Comparison of ENCODE assay signal across 9 cellular contexts in the genomic region with DNA sequence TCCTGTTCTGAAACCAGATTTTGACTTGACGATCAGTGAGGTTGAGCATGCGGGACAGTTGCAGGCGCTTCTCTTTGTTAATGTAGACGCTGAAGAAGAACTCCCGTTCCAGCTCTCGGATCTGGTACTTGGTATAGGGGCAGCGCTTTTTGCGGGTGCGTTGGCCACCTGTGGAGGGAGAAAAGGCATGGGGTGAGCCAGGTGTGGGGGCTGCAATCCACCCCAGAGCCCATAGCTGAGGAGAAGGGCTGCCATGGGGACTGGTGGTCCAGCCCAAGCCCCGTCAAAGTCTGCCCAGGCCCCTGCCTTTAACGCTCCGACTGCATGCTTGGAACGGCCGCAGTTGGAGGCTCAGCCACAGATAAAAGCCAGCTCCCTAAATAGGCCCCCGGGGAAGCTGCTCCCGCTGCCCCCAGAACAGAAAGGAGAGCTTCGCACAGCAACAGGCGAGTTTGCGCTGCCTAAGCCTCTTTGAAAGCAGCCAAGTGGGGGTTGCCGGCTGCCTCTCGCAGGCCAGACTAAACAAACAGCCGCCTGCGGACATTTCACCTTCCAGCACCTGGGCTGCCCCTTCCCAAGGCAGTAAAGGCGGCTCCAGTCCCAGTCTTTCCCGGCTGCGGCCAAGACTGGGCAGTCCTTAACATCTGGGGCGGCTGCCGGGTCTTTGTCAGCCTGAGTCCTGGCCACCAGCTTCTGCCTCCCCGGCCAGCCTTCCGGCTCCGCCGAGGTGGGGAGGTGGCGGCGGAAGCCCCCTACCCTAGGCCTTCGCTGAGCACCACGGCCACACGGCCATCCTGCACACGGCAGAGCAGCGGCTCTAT. TPM values are rescaled to one million over a fixed set of nuclear protein-coding genes. Genes with fewer than 3 reads are reported as not detected.
A peak's percentile ranks its signal among the peaks of the same experiment; 100 is the strongest.
DNase-seq lines count a peak whose midpoint lies in the region; ATAC-seq and TF ChIP-seq lines count a peak whose summit lies in the region.
"Had no signal": no experiment of that assay in that cellular context is flagged by ENCODE, and none has a peak within 500 bp of the region (broad histone marks: within the 10 kb centered on the region; RNA-seq: fewer than 3 reads in every experiment).

No MANE protein-coding gene starts in this region.

- H3K4me1 Mint-ChIP-seq in endodermal cell = peaks cover 19% of the 10 kb centered on the region

- TF ChIP-seq POLR2A in NB4 (IDR thresholded peaks at IDR 0.05; ENCODE audit: extremely low read depth, insufficient read length) = no peak

- H3K4me1 ChIP-seq in endodermal cell (ENCODE audit: control insufficient read depth, insufficient read depth, low read length) (peaks cover 6% of the 10 kb centered on the region), psoas muscle (peaks cover 29% of the 10 kb centered on the region)

- WGBS in endodermal cell (ENCODE audit: insufficient coverage in 1 of 2, insufficient read length in 1 of 2), 2 experiments = 3 to 17% methylated on average over 12 to 37 of the region's 39 CpGs
- 58 to 66% (median 60%) methylated on average over 39 of the region's 39 CpGs for WGBS in psoas muscle, 3 donors

- H3K27me3 Mint-ChIP-seq in endodermal cell (ENCODE audit: insufficient read depth) = peaks cover 100% of the 10 kb centered on the region

- intact Hi-C loops in psoas muscle (cut with DNase I) = no loop called here

- H3K9me3 ChIP-seq in endodermal cell (ENCODE audit: control insufficient read depth, low read length) (no peaks in the 10 kb centered on the region), psoas muscle (no peaks in the 10 kb centered on the region)
- H3K9me3 ChIP-seq: neutrophil had no signal

- no peaks in the 10 kb centered on the region for H3K36me3 ChIP-seq in endodermal cell (ENCODE audit: control insufficient read depth, insufficient read depth, low read length)
- H3K36me3 ChIP-seq in psoas muscle (ENCODE audit: insufficient read depth in 1 of 2, low read depth in 1 of 2) = no peaks in the 10 kb centered on the region
- H3K36me3 ChIP-seq: neutrophil had no signal

- peaks cover 100% of the 10 kb centered on the region for H3K27me3 ChIP-seq in endodermal cell (ENCODE audit: control insufficient read depth, insufficient read depth, low read length, poor library complexity, severe bottlenecking)
- peaks cover 0 to 67% (median 12%) of the 10 kb centered on the region in 3 donors for H3K27me3 ChIP-seq in psoas muscle (ENCODE audit: insufficient read depth in 3 of 3, low read length in 2 of 3)

- no peak overlapping the region for H3K27ac ChIP-seq in endodermal cell (ENCODE audit: low read depth, low read length)
- H3K27ac ChIP-seq in psoas muscle = no peak overlapping the region
- H3K27ac ChIP-seq: neutrophil had no signal

- TF ChIP-seq CTCF in NB4 (IDR thresholded peaks at IDR 0.05; ENCODE audit: low read depth, low read length) = no peak
- TF ChIP-seq CTCF in endodermal cell (conservative IDR thresholded peaks at IDR 0.05) = no peak
- no peak for TF ChIP-seq CTCF in psoas muscle (IDR thresholded peaks at IDR 0.05)

- H3K4me3 ChIP-seq in NB4 (ENCODE audit: low read depth, low read length) (peak overlapping the region; percentile 74), endodermal cell (ENCODE audit: low read length) (peak overlapping the region; percentile 77), psoas muscle (peak overlapping the region; percentile 72)

- no peaks in the 10 kb centered on the region for H3K36me3 Mint-ChIP-seq in endodermal cell (ENCODE audit: low read depth)

- DNase-seq in EL (peak; percentile 39), NB4 (ENCODE audit: low read depth) (peak; percentile 61), endodermal cell (peak; percentile 89), psoas muscle (no peak), putamen (ENCODE audit: low spot score) (no peak), NCI-H345 (lab: John Stamatoyannopoulos, UW) (no peak), superior temporal gyrus (ENCODE audit: extremely low spot score) (no peak)

- no peak overlapping the region for H3K27ac Mint-ChIP-seq in endodermal cell

- ATAC-seq in psoas muscle = no peak
- ATAC-seq in GM18868 (IDR thresholded peaks at IDR 0.05; ENCODE audit: unreplicated experiment) = no peak

- H3K4me3 Mint-ChIP-seq in endodermal cell = peak overlapping the region; percentile 46

- peaks cover 4% of the 10 kb centered on the region for H3K9me3 Mint-ChIP-seq in endodermal cell

- no peak overlapping the region for H3K9ac ChIP-seq in endodermal cell (ENCODE audit: extremely low read depth, low read length, poor library complexity, severe bottlenecking)

RNA-seq across cellular contexts. Expression of gene HOXA11, which starts 2.0 kb away (rescaled TPM):
- not detected for total RNA-seq in endodermal cell
- polyA plus RNA-seq in endodermal cell (2013, experiment 1 of 2) = 1.8 TPM
- 1.4 TPM for polyA plus RNA-seq in endodermal cell (2013, experiment 2 of 2)
- total RNA-seq in psoas muscle = 1 to 10 TPM in 1 of 4 donors, not detected in 3; 1.1 TPM
- polyA plus RNA-seq in psoas muscle = under 1 TPM; 0.08 to 0.90 (median 0.25) TPM

RNA-seq across cellular contexts. Expression of gene HOXA10, which starts 9.0 kb away (rescaled TPM):
- total RNA-seq in endodermal cell (not detected), psoas muscle (10 to 100 TPM in 2 of 4 donors, under 1 TPM in 1, not detected in 1; 0.81 to 34.3 (median 19.2) TPM)
- polyA plus RNA-seq in endodermal cell (2013, experiment 1 of 2) = 12.7 TPM
- 8.0 TPM for polyA plus RNA-seq in endodermal cell (2013, experiment 2 of 2)
- polyA plus RNA-seq in psoas muscle = 10 to 100 TPM; 17.2 to 77.5 (median 32.0) TPM

RNA-seq across cellular contexts. Expression of gene HOXA13, which starts 16.8 kb away (rescaled TPM):
- total RNA-seq in endodermal cell (not detected), psoas muscle (under 1 TPM in 1 of 4 donors, not detected in 3; 0.06 TPM)
- polyA plus RNA-seq in endodermal cell (2013, experiment 1 of 2) = 0.53 TPM
- polyA plus RNA-seq in endodermal cell (2013, experiment 2 of 2) = 0.29 TPM
- under 1 TPM in 2 of 3 donors, not detected in 1; 0.01 to 0.08 TPM for polyA plus RNA-seq in psoas muscle

RNA-seq across cellular contexts. Expression of gene HOXA9, which starts 17.7 kb away (rescaled TPM):
- total RNA-seq in endodermal cell (not detected), psoas muscle (10 to 100 TPM in 1 of 4 donors, 1 to 10 TPM in 1, under 1 TPM in 1, not detected in 1; 0.81 to 19.9 (median 4.9) TPM)
- 23.9 TPM for polyA plus RNA-seq in endodermal cell (2013, experiment 1 of 2)
- polyA plus RNA-seq in endodermal cell (2013, experiment 2 of 2) = 14.3 TPM
- polyA plus RNA-seq in psoas muscle = 10 to 100 TPM; 13.8 to 55.9 (median 18.2) TPM

RNA-seq across cellular contexts. Expression of gene HOXA7, which starts 26.6 kb away (rescaled TPM):
- total RNA-seq in endodermal cell (not detected), psoas muscle (1 to 10 TPM; 4.7 to 8.4 (median 6.7) TPM)
- polyA plus RNA-seq in endodermal cell (2013, experiment 1 of 2) = 7.1 TPM
- polyA plus RNA-seq in endodermal cell (2013, experiment 2 of 2) = 2.9 TPM
- polyA plus RNA-seq in psoas muscle = 10 to 100 TPM in 1 of 3 donors, 1 to 10 TPM in 2; 2.9 to 10.2 (median 6.2) TPM

Comparison
In these comparisons a context has a peak if more than half of its experiments do, and no peak if none do; other contexts are left out.
1. DNase-seq: peak in EL (single experiment), NB4 (single experiment) and endodermal cell (single experiment); none in psoas muscle (0 of 2), putamen (single experiment), NCI-H345 (single experiment) and superior temporal gyrus (single experiment).
2. Peak in every context shown above with its lines, with median percentiles within 50 percentile points of each other: H3K4me3 ChIP-seq.